ENCODE assay signal across 13 cellular contexts in the genomic region with DNA sequence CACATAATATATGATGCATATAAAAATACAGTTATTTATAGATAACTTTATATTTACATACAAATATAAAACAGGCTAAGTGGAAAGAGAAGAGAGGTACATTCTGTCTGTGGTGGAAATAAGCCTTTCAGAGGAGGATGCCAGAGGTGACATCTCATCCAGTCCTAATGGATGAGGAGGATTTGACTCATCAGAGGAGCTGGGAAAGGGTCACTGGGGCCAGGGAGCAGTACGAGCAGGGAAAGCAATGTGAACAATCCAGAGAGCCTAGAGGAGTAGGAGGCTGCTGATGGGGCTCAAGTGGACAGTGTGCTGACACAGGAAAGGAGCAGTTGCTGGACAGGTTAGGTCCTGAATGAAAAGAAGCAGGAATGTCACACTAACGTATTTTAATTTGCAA. TPM values are rescaled to one million over a fixed set of nuclear protein-coding genes. Genes with fewer than 3 reads are reported as not detected.
A peak's percentile ranks its signal among the peaks of the same experiment; 100 is the strongest.
DNase-seq lines count a peak whose midpoint lies in the region; ATAC-seq, FAIRE-seq and TF ChIP-seq lines count a peak whose summit lies in the region.
"Had no signal": no experiment of that assay in that cellular context is flagged by ENCODE, and none has a peak within 500 bp of the region (broad histone marks: within the 10 kb centered on the region; RNA-seq: fewer than 3 reads in every experiment).

No MANE protein-coding gene starts in this region.

- H3K4me3 ChIP-seq in SK-N-SH (ENCODE audit: low read depth in 2 of 2, low read length in 1 of 2): 0 out of 4 replicates have a peak overlapping the region, but pooled peaks of 1 of the 2 experiments have one; percentile 32
- H3K4me3 ChIP-seq: prostate gland, stomach had no signal

- CTCF ChIA-PET in SK-N-SH (lab: Yijun Ruan, JAX): no interaction called here

- H3K36me3 ChIP-seq in SK-N-SH (replicated peaks in 1 of 2; ENCODE audit: control insufficient read depth in 1 of 2, insufficient read depth in 2 of 2, low read length in 1 of 2): peaks cover 0 to 9% of the 10 kb centered on the region in 2 experiments
- H3K36me3 ChIP-seq: prostate gland, stomach had no signal

- no peaks in the 10 kb centered on the region for H4K20me1 ChIP-seq in SK-N-SH (ENCODE audit: insufficient read depth)

- no peak for ATAC-seq in HG02970 (IDR thresholded peaks at IDR 0.05; ENCODE audit: low FRiP score, unreplicated experiment)
- no peak for ATAC-seq in GM18517 (IDR thresholded peaks at IDR 0.05; ENCODE audit: unreplicated experiment)
- ATAC-seq: activated CD8-positive, alpha-beta T cell treated with anti-CD3 and anti-CD28 coated beads, Interleukin-2, amount 10 ng/mL, durations not matched to agents 7 days and 5 days had no signal

- peak overlapping the region; percentile 63 for H3K9ac ChIP-seq in SK-N-SH

- H3K4me2 ChIP-seq in SK-N-SH: peak overlapping the region; percentile 60

- H3K4me1 ChIP-seq in SK-N-SH (ENCODE audit: control insufficient read depth in 1 of 2, insufficient read depth in 2 of 2, low read depth in 1 of 2, low read length in 1 of 2): peaks cover 0 to 28% of the 10 kb centered on the region in 2 experiments
- H3K4me1 ChIP-seq: prostate gland, stomach had no signal

- H2AFZ ChIP-seq in SK-N-SH (ENCODE audit: low read depth): no peak overlapping the region

- TF ChIP-seq EP300 in SK-N-SH (IDR thresholded peaks at IDR 0.05; ENCODE audit: borderline replicate concordance in 1 of 2, low read depth in 1 of 2, low read length in 1 of 2): peak in 1 of 2 experiments; percentile 90; a peak in 2 of 4 replicates

- POLR2A ChIA-PET in SK-N-SH (lab: Yijun Ruan, JAX): no interaction called here

- WGBS in SK-N-SH (ENCODE audit: low lambda C conversion rate): 4% methylated on average over 2 of the region's 2 CpGs

- H3K27ac ChIP-seq in SK-N-SH (ENCODE audit: low read depth in 2 of 2, low read length in 1 of 2): peak overlapping the region; percentile 56 to 93; a peak in 3 of 4 replicates
- H3K27ac ChIP-seq: prostate gland, stomach had no signal

- TF ChIP-seq RAD21 in SK-N-SH (IDR thresholded peaks at IDR 0.05; ENCODE audit: low read length): no peak

- no peaks in the 10 kb centered on the region for H3K9me3 ChIP-seq in SK-N-SH
- H3K9me3 ChIP-seq: prostate gland, stomach had no signal

- TF ChIP-seq POLR2A in GM12891 (IDR thresholded peaks at IDR 0.05; ENCODE audit: low read depth, low read length): no peak

- peaks cover 38% of the 10 kb centered on the region for H3F3A ChIP-seq in SK-N-SH (replicated peaks; ENCODE audit: insufficient read depth)

- H3K79me2 ChIP-seq in SK-N-SH (ENCODE audit: insufficient read depth): no peaks in the 10 kb centered on the region; the same call in 1 of the 2 replicates

- DNase-seq in GM04504 (ENCODE audit: low read depth) (peak; percentile 65), SK-N-SH (no peak), fibroblast of gingiva (ENCODE audit: low read depth) (peak; percentile 29), pulmonary artery endothelial cell (ENCODE audit: low read depth, low spot score) (peak; percentile 27), GM12891 (ENCODE audit: insufficient read length, low spot score) (no peak), activated gamma-delta T cell (lab: John Stamatoyannopoulos, UW) (no peak)
- DNase-seq: activated CD8-positive, alpha-beta T cell treated with anti-CD3 and anti-CD28 coated beads, Interleukin-2, amount 10 ng/mL, durations not matched to agents 7 days and 5 days; hypothalamus; OCI-M1; stomach had no signal

- H3K27me3 ChIP-seq in SK-N-SH (ENCODE audit: insufficient read depth): no peaks in the 10 kb centered on the region
- H3K27me3 ChIP-seq: stomach had no signal

- H3K9me2 ChIP-seq in SK-N-SH: no peaks in the 10 kb centered on the region

- FAIRE-seq in GM12891 (lab: Jason Lieb, UNC): no peak

- no peak for TF ChIP-seq CTCF in SK-N-SH (IDR thresholded peaks at IDR 0.05)

TF ChIP-seq in SK-N-SH, 30 proteins besides CTCF, POLR2A, EP300 and RAD21 (continues in another document):
- TF ChIP-seq NFIC (IDR thresholded peaks at IDR 0.05; ENCODE audit: borderline replicate concordance) (peak; percentile 76; the same call in 1 of the 2 replicates), NRF1 (IDR thresholded peaks at IDR 0.05; ENCODE audit: low read depth, low read length) (no peak), REST (IDR thresholded peaks at IDR 0.05; ENCODE audit: low read depth, low read length) (0 out of 2 replicates have a peak, but pooled peaks have one; percentile 20), FOXJ3 (CRISPR knock-in tag; IDR thresholded peaks at IDR 0.05) (no peak), JUND (IDR thresholded peaks at IDR 0.05) (peak; percentile 90), FOSL2 (IDR thresholded peaks at IDR 0.05; ENCODE audit: borderline replicate concordance, low read depth) (peak; percentile 94), MXI1 (IDR thresholded peaks at IDR 0.05; ENCODE audit: low read depth, low read length) (no peak), CHD2 (IDR thresholded peaks at IDR 0.05; ENCODE audit: low read length, partially characterized antibody) (no peak), TCF12 (IDR thresholded peaks at IDR 0.05) (peak; percentile 73)

TF ChIP-seq in GM12891, 5 proteins besides CTCF, POLR2A, EP300 and RAD21:
- no peak for TF ChIP-seq TAF1 (IDR thresholded peaks at IDR 0.05; ENCODE audit: low read depth, low read length)
- no peak for TF ChIP-seq SPI1 (IDR thresholded peaks at IDR 0.05; ENCODE audit: low read depth, low read length)
- no peak for TF ChIP-seq PAX5 (IDR thresholded peaks at IDR 0.05; ENCODE audit: insufficient read depth, low read length, severe bottlenecking)
- no peak for TF ChIP-seq POU2F2 (IDR thresholded peaks at IDR 0.05; ENCODE audit: low read depth, low read length)
- no peak for TF ChIP-seq POLR2AphosphoS5 (IDR thresholded peaks at IDR 0.05; ENCODE audit: low read depth, low read length)

RNA-seq across cellular contexts. Expression of gene NALCN, which starts 18.6 kb away (rescaled TPM):
- polyA plus RNA-seq in SK-N-SH (2012; rRNA removed): 3.0 and 4.5 TPM in 2 replicates
- polyA plus RNA-seq in SK-N-SH (2012; cell fraction: cytosol; rRNA removed): 4.4 TPM in 2 replicates
- 3.2 and 5.1 TPM in 2 replicates for polyA plus RNA-seq in SK-N-SH (2012; cell fraction: nucleus; rRNA removed)
- 5.2 and 5.3 TPM in 2 replicates for total RNA-seq in pulmonary artery endothelial cell
- 0.01 TPM for polyA plus RNA-seq in GM12891 (2012; ENCODE audit: low read depth, missing spikeins)
- total RNA-seq: activated CD8-positive, alpha-beta T cell treated with anti-CD3 and anti-CD28 coated beads, Interleukin-2, amount 10 ng/mL, durations not matched to agents 7 days and 5 days had no signal

RNA-seq across cellular contexts. Expression of gene ITGBL1, which starts 54.7 kb away (rescaled TPM):
- polyA plus RNA-seq in SK-N-SH (2012; rRNA removed): 78.7 and 90.0 TPM in 2 replicates
- 114 and 131 TPM in 2 replicates for polyA plus RNA-seq in SK-N-SH (2012; cell fraction: cytosol; rRNA removed)
- 52.8 and 78.7 TPM in 2 replicates for polyA plus RNA-seq in SK-N-SH (2012; cell fraction: nucleus; rRNA removed)
- 43.0 and 44.3 TPM in 2 replicates for total RNA-seq in pulmonary artery endothelial cell
- polyA plus RNA-seq in GM12891 (2012; ENCODE audit: low read depth, missing spikeins): not detected
- total RNA-seq: activated CD8-positive, alpha-beta T cell treated with anti-CD3 and anti-CD28 coated beads, Interleukin-2, amount 10 ng/mL, durations not matched to agents 7 days and 5 days had no signal

Comparison
In these comparisons a context has a peak if more than half of its experiments do, and no peak if none do; other contexts are left out.
1. DNase-seq: peak in GM04504 (single experiment), fibroblast of gingiva (single experiment) and pulmonary artery endothelial cell (single experiment); none in SK-N-SH (single experiment), GM12891 (single experiment) and activated gamma-delta T cell (single experiment).